Comparison of ENCODE assay signal across 8 cellular contexts in the genomic region with DNA sequence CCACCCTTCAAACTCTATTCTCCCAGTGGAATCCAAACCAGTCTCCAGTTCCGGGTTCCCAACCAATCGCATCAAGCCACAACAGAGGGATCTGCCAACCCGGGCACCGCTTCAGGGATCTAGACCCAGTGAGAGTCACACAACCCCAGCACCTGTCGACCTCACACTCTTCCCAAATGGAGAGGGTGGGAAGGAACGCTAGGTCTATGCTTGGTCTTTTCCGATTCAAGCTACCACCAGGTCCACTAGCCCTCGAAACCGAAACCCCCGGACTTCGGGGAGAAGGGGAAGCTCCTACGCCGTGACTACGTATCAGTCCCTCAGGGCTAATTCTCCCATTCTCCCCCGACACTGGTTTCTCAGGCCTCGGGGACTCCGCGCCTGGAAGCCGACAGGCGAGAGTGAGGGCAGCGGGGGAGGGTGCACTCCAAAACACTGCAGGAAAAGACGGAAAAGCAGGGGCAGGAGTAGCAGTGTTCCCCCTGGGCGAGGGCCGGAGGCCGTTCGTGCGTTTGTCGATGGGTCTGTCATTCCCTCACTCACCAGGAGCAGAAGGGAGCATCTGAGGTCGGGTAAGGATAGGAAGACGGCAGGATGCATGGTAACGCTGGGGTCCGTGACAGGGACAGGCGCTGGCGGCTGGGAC. TPM values are rescaled to one million over a fixed set of nuclear protein-coding genes. Genes with fewer than 3 reads are reported as not detected.
DNase-seq lines count a peak whose midpoint lies in the region; ATAC-seq and TF ChIP-seq lines count a peak whose summit lies in the region.

No MANE protein-coding gene starts in this region.

- H3K9me3 ChIP-seq in DND-41 (ENCODE audit: insufficient read depth, low read length, severe bottlenecking) (no peaks in the 10 kb centered on the region), ascending aorta (no peaks in the 10 kb centered on the region), right cardiac atrium (ENCODE audit: control insufficient read depth, low read length) (no peaks in the 10 kb centered on the region)

- peak overlapping the region; percentile 74 for H3K27ac ChIP-seq in DND-41 (ENCODE audit: low read length)
- H3K27ac ChIP-seq in RWPE1 = peak overlapping the region; percentile 89
- peak overlapping the region; percentile 79 to 81 for H3K27ac ChIP-seq in ascending aorta
- H3K27ac ChIP-seq in right cardiac atrium (ENCODE audit: low read length) = peak overlapping the region; percentile 75

- peak overlapping the region; percentile 82 for H2AFZ ChIP-seq in DND-41 (ENCODE audit: low read depth, low read length)

- peak overlapping the region; percentile 75 to 90 for H3K4me3 ChIP-seq in DND-41 (ENCODE audit: low read depth in 1 of 2, low read length in 2 of 2)
- H3K4me3 ChIP-seq in ascending aorta = peak overlapping the region; percentile 62 to 77
- peak overlapping the region; percentile 75 for H3K4me3 ChIP-seq in right cardiac atrium (ENCODE audit: low read length)

- POLR2A ChIA-PET in RWPE1 (lab: Yijun Ruan, JAX; ENCODE audit: low non-redundant PET) = no interaction called here

- peak; percentile 0; the same call in 1 of the 3 replicates for ATAC-seq in DND-41 (ENCODE audit: insufficient read depth, low read depth)
- ATAC-seq in GM21825 (IDR thresholded peaks at IDR 0.05; ENCODE audit: unreplicated experiment) = peak; percentile 8
- ATAC-seq in right cardiac atrium = peak; percentile 32 to 53
- no peak for ATAC-seq in HG03565 (IDR thresholded peaks at IDR 0.05; ENCODE audit: unreplicated experiment)

- H3K27me3 ChIP-seq in DND-41 (ENCODE audit: insufficient read depth, low read length, poor library complexity) = no peaks in the 10 kb centered on the region
- no peaks in the 10 kb centered on the region for H3K27me3 ChIP-seq in ascending aorta
- H3K27me3 ChIP-seq in right cardiac atrium (ENCODE audit: control insufficient read depth, insufficient read depth) = no peaks in the 10 kb centered on the region

- intact Hi-C loops in ascending aorta (cut with DNase I) (loop anchor here (2.0 to 10.0 kb wide), 7 partner anchors 191 to 1304 kb away; a partner anchor contains a TSS), right cardiac atrium (cut with DNase I) (loop anchor here in 2 of 4 donors (5.0 to 10.0 kb wide), 2 partner anchors 71 to 274 kb away; a partner anchor contains a TSS)

- peaks cover 3% of the 10 kb centered on the region; the same call in 1 of the 2 replicates for H3K36me3 ChIP-seq in DND-41 (ENCODE audit: insufficient read depth, low read length)
- H3K36me3 ChIP-seq in ascending aorta = peaks cover 0 to 4% of the 10 kb centered on the region in 2 donors

- DNase-seq in DND-41 = peak; percentile 48
- DNase-seq in Kasumi-1 (lab: John Stamatoyannopoulos, UW) = peak; percentile 53 to 67
- peak; percentile 96 for DNase-seq in RWPE1 (ENCODE audit: low spot score)
- peak; percentile 18 to 70 for DNase-seq in ascending aorta (ENCODE audit: low spot score in 2 of 2)
- peak; percentile 58 to 75 (median 63) for DNase-seq in right cardiac atrium
- DNase-seq in pons (ENCODE audit: low spot score) = peak; percentile 55

- WGBS in right cardiac atrium = under 1% methylated on average over 34 of the region's 34 CpGs

- peak overlapping the region; percentile 71 for H3K9ac ChIP-seq in DND-41 (ENCODE audit: low read depth, low read length)

- H3K79me2 ChIP-seq in DND-41 (ENCODE audit: insufficient read depth, low read length) = peaks cover 66% of the 10 kb centered on the region

- H3K4me1 ChIP-seq in DND-41 (ENCODE audit: insufficient read depth, low read length) (peaks cover 25% of the 10 kb centered on the region), ascending aorta (peaks cover 0 to 19% of the 10 kb centered on the region in 2 donors), right cardiac atrium (ENCODE audit: control insufficient read depth, insufficient read depth, low read length) (no peaks in the 10 kb centered on the region)

- peak overlapping the region; percentile 74 for H3K4me2 ChIP-seq in DND-41 (ENCODE audit: insufficient read depth, low read length)

- H4K20me1 ChIP-seq in DND-41 (ENCODE audit: insufficient read depth, low read length) = peaks cover 17% of the 10 kb centered on the region

- TF ChIP-seq CTCF in DND-41 (IDR thresholded peaks at IDR 0.05; ENCODE audit: borderline replicate concordance, extremely low read depth, low read length, poor library complexity, severe bottlenecking) (no peak), RWPE1 (conservative IDR thresholded peaks at IDR 0.05; ENCODE audit: low read depth) (no peak), ascending aorta (IDR thresholded peaks at IDR 0.05) (no peak)

- CTCF ChIA-PET in RWPE1 (lab: Yijun Ruan, JAX) = interaction anchor here (0.5 to 1.0 kb wide), 2 partner anchors 24 to 71 kb away, joined by 3 read pairs; no protein-coding TSS in a partner anchor

RNA-seq across cellular contexts. Expression of a gene that starts 0.4 kb away (rescaled TPM):
- 10.7 TPM for total RNA-seq in ascending aorta
- total RNA-seq in right cardiac atrium = 10 to 100 TPM; 13.9 to 19.6 (median 16.9) TPM
- 16.5 TPM for polyA plus RNA-seq in right cardiac atrium

RNA-seq across cellular contexts. Expression of a gene that starts 0.7 kb away (rescaled TPM):
- total RNA-seq in ascending aorta (8.5 TPM), right cardiac atrium (10 to 100 TPM in 2 of 4 donors, 1 to 10 TPM in 2; 7.9 to 10.1 (median 9.6) TPM)
- polyA plus RNA-seq in right cardiac atrium = 3.0 TPM

Comparison
In these comparisons a context has a peak if more than half of its experiments do, and no peak if none do; other contexts are left out.
1. DNase-seq: peak in every context shown above with its lines; median percentile 96 in RWPE1; 63 in right cardiac atrium; 60 in Kasumi-1; 55 in pons; 48 in DND-41; 44 in ascending aorta.